Comparison of ENCODE assay signal across 29 cellular contexts in genomic region chr1:108193333-108193732, GRCh38. TPM values are rescaled to one million over a fixed set of nuclear protein-coding genes. Genes with fewer than 3 reads are reported as not detected.
"Had no signal": no experiment of that assay in that cellular context is flagged by ENCODE, and none has a peak within 500 bp of the region (broad histone marks: within the 10 kb centered on the region; RNA-seq: fewer than 3 reads in every experiment).

No MANE protein-coding gene starts in this region.

- H3K4me1 ChIP-seq: colonic mucosa, foreskin keratinocyte had no signal

- H3K9me3 Mint-ChIP-seq: effector memory CD8-positive, alpha-beta T cell had no signal

- H3K4me3 Mint-ChIP-seq: dendritic cell treated with granulocyte-macrophage colony-stimulating factor and Interleukin-4, amounts not matched to agents 40 ng/mL and 50 ng/mL, for 4 days; effector memory CD8-positive, alpha-beta T cell; endodermal cell; mesothelial cell of epicardium; naive thymus-derived CD4-positive, alpha-beta T cell had no signal

- H3K27ac Mint-ChIP-seq: dendritic cell treated with granulocyte-macrophage colony-stimulating factor and Interleukin-4, amounts not matched to agents 40 ng/mL and 50 ng/mL, for 4 days; effector memory CD8-positive, alpha-beta T cell; endodermal cell; mesothelial cell of epicardium; naive thymus-derived CD4-positive, alpha-beta T cell had no signal

- H3K9me3 ChIP-seq: gastroesophageal sphincter, lower lobe of right lung had no signal

- DNase-seq: colonic mucosa; cortex of kidney; effector CD8-positive, alpha-beta T cell; effector memory CD8-positive, alpha-beta T cell; endodermal cell; erythroblast; esophagus squamous epithelium; foreskin keratinocyte; glutamatergic neuron; head of caudate nucleus; heart right ventricle; hippocampal formation; left cardiac atrium; left lung; left ventricle myocardium superior; lower lobe of right lung; mucosa of descending colon; naive thymus-derived CD4-positive, alpha-beta T cell had no signal

- H3K27ac ChIP-seq: colonic mucosa, epithelial cell of prostate, esophagus squamous epithelium, foreskin keratinocyte, gastroesophageal sphincter, heart right ventricle, left lung, lower lobe of right lung had no signal

- H3K36me3 ChIP-seq: colonic mucosa had no signal

- H3K27me3 ChIP-seq: colonic mucosa, esophagus squamous epithelium, foreskin keratinocyte, gastroesophageal sphincter, heart right ventricle, left lung had no signal

- H3K4me3 ChIP-seq: colonic mucosa, esophagus squamous epithelium, gastroesophageal sphincter, heart right ventricle, left lung, lower lobe of right lung, mucosa of descending colon had no signal

- H3K27me3 Mint-ChIP-seq: dendritic cell treated with granulocyte-macrophage colony-stimulating factor and Interleukin-4, amounts not matched to agents 40 ng/mL and 50 ng/mL, for 4 days; effector memory CD8-positive, alpha-beta T cell; naive thymus-derived CD4-positive, alpha-beta T cell had no signal

RNA-seq across cellular contexts. Expression of gene NBPF4, which starts 50.5 kb away (rescaled TPM):
- total RNA-seq: dermis microvascular lymphatic vessel endothelial cell, endodermal cell, foreskin keratinocyte, frontal cortex, gastroesophageal sphincter, glomerular endothelial cell, heart right ventricle, kidney epithelial cell, left cardiac atrium, left lung, left ventricle myocardium superior, lower leg skin, lower lobe of right lung, lung microvascular endothelial cell, mesenteric fat pad, mesothelial cell of epicardium had no signal
